8 cellular contexts compared by ENCODE assay signal in the genomic region with DNA sequence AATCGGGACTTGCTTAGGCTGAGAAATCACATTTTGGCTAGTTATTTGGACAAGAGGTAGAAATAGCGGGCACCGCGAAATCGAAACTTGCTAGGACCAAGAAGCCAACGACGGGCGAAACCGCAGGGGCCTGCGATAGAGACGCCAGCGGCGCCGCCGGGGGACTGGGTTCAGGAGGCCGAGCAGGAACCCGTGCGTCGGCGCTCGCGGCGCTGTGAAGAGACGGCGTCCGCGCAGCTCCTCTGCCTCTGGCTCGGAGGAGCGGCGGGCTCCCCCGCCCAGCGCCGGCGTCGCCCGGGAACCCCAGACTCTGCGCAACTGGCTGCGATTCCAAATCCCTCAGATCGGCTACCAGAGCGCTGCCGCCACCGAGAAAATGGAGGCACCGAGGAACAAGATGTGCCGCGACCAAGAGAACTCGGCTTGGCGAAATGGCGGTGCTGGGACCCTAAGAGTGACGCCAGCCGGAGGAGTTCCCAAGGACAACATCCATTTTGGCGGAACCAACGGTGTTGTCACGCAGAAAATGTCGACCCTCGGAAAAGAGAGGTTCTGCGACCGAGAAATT. TPM values are rescaled to one million over a fixed set of nuclear protein-coding genes. Genes with fewer than 3 reads are reported as not detected.
DNase-seq lines count a peak whose midpoint lies in the region; ATAC-seq, FAIRE-seq and TF ChIP-seq lines count a peak whose summit lies in the region.

No MANE protein-coding gene starts in this region.

- in situ Hi-C loops in HepG2 (cut with HindIII; ENCODE audit: extremely low pct_ligation_motif_present, low pct_unique_long_range_greater_than_20kb) = loop anchor here (5.0 kb wide), 1 partner anchor 59 kb away; no protein-coding TSS in a partner anchor

- H3K4me1 Mint-ChIP-seq in activated CD4-positive, alpha-beta T cell treated with anti-CD3 and anti-CD28 coated beads for 36 hours = peaks cover 37% of the 10 kb centered on the region

- no peaks in the 10 kb centered on the region for H3K27me3 Mint-ChIP-seq in activated CD4-positive, alpha-beta T cell treated with anti-CD3 and anti-CD28 coated beads for 36 hours

- H3K9me3 Mint-ChIP-seq in activated CD4-positive, alpha-beta T cell treated with anti-CD3 and anti-CD28 coated beads for 36 hours (ENCODE audit: low read depth) = no peaks in the 10 kb centered on the region

- H3K27ac ChIP-seq in HepG2 (ENCODE audit: extremely low read length, insufficient read depth, low read length) = peak overlapping the region; percentile 98

- ATAC-seq in HG02870 (IDR thresholded peaks at IDR 0.05; ENCODE audit: unreplicated experiment) (peak; percentile 25), HepG2 (peak; percentile 82), HG02981 (IDR thresholded peaks at IDR 0.05; ENCODE audit: unreplicated experiment) (no peak)
- peak; percentile 43 for ATAC-seq in activated CD4-positive, alpha-beta T cell treated with anti-CD3 and anti-CD28 coated beads for 36 hours

- H3K4me1 ChIP-seq in HepG2 (ENCODE audit: insufficient read depth, low read length) = peaks cover 42% of the 10 kb centered on the region

- peaks cover 27% of the 10 kb centered on the region for H3K79me2 ChIP-seq in HepG2 (ENCODE audit: insufficient read depth, low read length)

- no peaks in the 10 kb centered on the region for H3K9me3 ChIP-seq in HepG2 (ENCODE audit: low read length)

- POLR2A ChIA-PET in activated CD4-positive, alpha-beta T cell treated with anti-CD3 and anti-CD28 coated beads for 36 hours (lab: Charles Lee) = interaction anchor here (0.7 to 2.7 kb wide), 7 partner anchors 25 to 418 kb away, joined by 3 to 17 read pairs (median 4); a partner anchor contains a TSS
- POLR2A ChIA-PET in HepG2 (lab: Yijun Ruan, JAX) = interaction anchor here (0.8 to 4.4 kb wide), 11 partner anchors 24 to 1163 kb away, joined by 3 to 49 read pairs (median 6); a partner anchor contains a TSS

- intact Hi-C loops in activated CD4-positive, alpha-beta T cell treated with anti-CD3 and anti-CD28 coated beads for 36 hours (cut with DNase I, micrococcal nuclease) = loop anchor here (1.0 to 5.0 kb wide), 16 partner anchors 26 to 490 kb away; a partner anchor contains a TSS
- intact Hi-C loops in HepG2 (cut with micrococcal nuclease; ENCODE audit: unreplicated experiment) = loop anchor here (1.0 to 2.0 kb wide), 2 partner anchors 38 to 58 kb away; no protein-coding TSS in a partner anchor

- no peaks in the 10 kb centered on the region; a peak in 1 of 5 replicates for H3K27me3 ChIP-seq in HepG2 (ENCODE audit: control insufficient read depth in 1 of 2, insufficient read depth in 2 of 2, low read length in 2 of 2)

- no peak for FAIRE-seq in HepG2 (lab: Jason Lieb, UNC)

- peak overlapping the region; percentile 82 to 92 (median 83) for H3K4me3 ChIP-seq in HepG2 (replicated peaks in 1 of 3; ENCODE audit: insufficient read depth in 1 of 3, low read depth in 2 of 3, low read length in 3 of 3)

- no peak overlapping the region for H2AFZ ChIP-seq in HepG2 (ENCODE audit: low read length)

- peaks cover 1 to 10% of the 10 kb centered on the region in 2 experiments; a peak in 2 of 5 replicates for H3K36me3 ChIP-seq in HepG2 (replicated peaks in 1 of 2; ENCODE audit: control insufficient read depth in 1 of 2, insufficient read depth in 2 of 2, low read length in 2 of 2)

- H3K4me2 ChIP-seq in HepG2 (ENCODE audit: low read depth, low read length) = peak overlapping the region; percentile 98

- TF ChIP-seq POLR2A in GM15510 (IDR thresholded peaks at IDR 0.05; ENCODE audit: borderline replicate concordance, extremely low read depth, insufficient read length) = peak; percentile 55
- peak; percentile 49 to 51; a peak in 3 of 4 replicates for TF ChIP-seq POLR2A in HepG2 (IDR thresholded peaks at IDR 0.05; ENCODE audit: insufficient read depth in 1 of 2, low read depth in 2 of 2, low read length in 2 of 2)

- TSS peak; percentile 63 for BruUV-seq in HepG2 (replicated peaks; lab: Mats Ljungman, UMichigan)

- CTCF ChIA-PET in activated CD4-positive, alpha-beta T cell treated with anti-CD3 and anti-CD28 coated beads for 36 hours (lab: Charles Lee) = interaction anchor here (0.6 to 3.4 kb wide), 8 partner anchors 17 to 158 kb away, joined by 3 to 47 read pairs (median 16); a partner anchor contains a TSS
- CTCF ChIA-PET in HepG2 (lab: Yijun Ruan, JAX; ENCODE audit: low intra/inter-chr PET ratio, low total read pairs) = interaction anchor here (2.0 to 3.8 kb wide), 4 partner anchors 25 to 56 kb away, joined by 8 to 29 read pairs (median 16); a partner anchor contains a TSS

- H3K9ac ChIP-seq in HepG2 (ENCODE audit: insufficient read depth, low read depth, low read length) = peak overlapping the region; percentile 93

- DNase-seq in NCI-H2171 (lab: John Stamatoyannopoulos, UW) = peak; percentile 90
- DNase-seq in activated CD4-positive, alpha-beta T cell treated with anti-CD3 and anti-CD28 coated beads for 36 hours = peak; percentile 82
- DNase-seq in dedifferentiated amniotic fluid mesenchymal stem cell (ENCODE audit: extremely low spot score) = peak; percentile 26
- DNase-seq in HepG2 (ENCODE audit: low spot score) = peak; percentile 55
- DNase-seq in stimulated activated CD4-positive, alpha-beta T cell treated with anti-CD3 and anti-CD28 coated beads, Interleukin-2, amount 100 ng/mL, for 48 hours = peak; percentile 54

- no peak; the same call in 1 of the 2 replicates for TF ChIP-seq CTCF in HepG2 (CRISPR knock-in tag; IDR thresholded peaks at IDR 0.05)

- TF ChIP-seq EP300 in HepG2 (IDR thresholded peaks at IDR 0.05; ENCODE audit: low read depth in 2 of 2, low read length in 2 of 2) = no peak
- 0 out of 2 replicates have a peak, but pooled peaks have one; percentile 6 for TF ChIP-seq EP300 in HepG2 (CRISPR knock-in tag; IDR thresholded peaks at IDR 0.05; ENCODE audit: borderline replicate concordance)

- H3K27ac Mint-ChIP-seq in activated CD4-positive, alpha-beta T cell treated with anti-CD3 and anti-CD28 coated beads for 36 hours = peak overlapping the region; percentile 99

- H4K20me1 ChIP-seq in HepG2 (ENCODE audit: insufficient read depth, low read length) = no peaks in the 10 kb centered on the region

- no peak for TF ChIP-seq RAD21 in HepG2 (CRISPR knock-in tag; IDR thresholded peaks at IDR 0.05)

- peak overlapping the region; percentile 97 for H3K4me3 Mint-ChIP-seq in activated CD4-positive, alpha-beta T cell treated with anti-CD3 and anti-CD28 coated beads for 36 hours

- 0% methylated on average over 17 of the region's 57 CpGs for WGBS in HepG2 (ENCODE audit: low lambda C conversion rate)

- H3K36me3 Mint-ChIP-seq in activated CD4-positive, alpha-beta T cell treated with anti-CD3 and anti-CD28 coated beads for 36 hours (ENCODE audit: low read depth) = peaks cover 17% of the 10 kb centered on the region

RNA-seq across cellular contexts. Expression of a gene that starts 26.2 kb away (rescaled TPM):
- total RNA-seq in activated CD4-positive, alpha-beta T cell treated with anti-CD3 and anti-CD28 coated beads for 36 hours = 1 to 10 TPM; 3.2 to 4.6 TPM
- total RNA-seq in HepG2 (2016; rRNA removed; fragmentation: Illumina TruSeq; extraction: Trizol) = 0.76 and 0.95 TPM in 2 replicates
- 0.40 and 0.53 TPM in 2 replicates for total RNA-seq in HepG2 (2016; cell fraction: cytosol; rRNA removed; fragmentation: Illumina TruSeq; extraction: Trizol; ENCODE audit: low read depth)
- 0.58 and 0.74 TPM in 2 replicates for total RNA-seq in HepG2 (2016; cell fraction: insoluble cytoplasmic fraction; rRNA removed; fragmentation: Illumina TruSeq; extraction: Trizol)
- 0.65 TPM in 2 replicates for total RNA-seq in HepG2 (2016; cell fraction: membrane; rRNA removed; fragmentation: Illumina TruSeq; extraction: Trizol)
- 1.5 and 1.8 TPM in 2 replicates for total RNA-seq in HepG2 (2016; cell fraction: nucleus; rRNA removed; fragmentation: Illumina TruSeq; extraction: Trizol)
- 1.3 TPM in 2 replicates for polyA plus RNA-seq in HepG2 (2011; rRNA removed)
- 0.90 and 1.1 TPM in 2 replicates for polyA plus RNA-seq in HepG2 (2011; cell fraction: cytosol; rRNA removed)
- polyA plus RNA-seq in HepG2 (2011; cell fraction: nucleus; rRNA removed) = 2.6 and 2.7 TPM in 2 replicates
- 0.52 and 0.67 TPM in 2 replicates for polyA plus RNA-seq in HepG2 (2012)
- polyA plus RNA-seq in HepG2 (2016; cell fraction: cytosol; fragmentation: Illumina TruSeq; extraction: Trizol; ENCODE audit: low read depth) = 0.37 and 0.41 TPM in 2 replicates
- 0.28 and 0.72 TPM in 2 replicates for polyA plus RNA-seq in HepG2 (2016; cell fraction: insoluble cytoplasmic fraction; fragmentation: Illumina TruSeq; extraction: Trizol; ENCODE audit: low read depth)
- polyA plus RNA-seq in HepG2 (2016; cell fraction: membrane; fragmentation: Illumina TruSeq; extraction: Trizol; ENCODE audit: low read depth) = 0.34 and 0.62 TPM in 2 replicates
- 1.2 and 1.5 TPM in 2 replicates for polyA plus RNA-seq in HepG2 (2016; cell fraction: nucleus; fragmentation: Illumina TruSeq; extraction: Trizol; ENCODE audit: insufficient read depth, low read depth)
- polyA minus RNA-seq in HepG2 (2011; rRNA and poly(A)+ RNA removed; ENCODE audit: low replicate concordance) = 1.5 and 11.0 TPM in 2 replicates
- polyA minus RNA-seq in HepG2 (2011; cell fraction: cytosol; rRNA and poly(A)+ RNA removed) = 0.49 TPM in 1 of 2 replicates, not detected in the other
- polyA minus RNA-seq in HepG2 (2011; cell fraction: nucleus; rRNA and poly(A)+ RNA removed) = 3.9 and 4.5 TPM in 2 replicates

RNA-seq across cellular contexts. Expression of a gene that starts 54.4 kb away (rescaled TPM):
- total RNA-seq in activated CD4-positive, alpha-beta T cell treated with anti-CD3 and anti-CD28 coated beads for 36 hours = 10 to 100 TPM; 30.9 to 33.4 TPM
- total RNA-seq in HepG2 (2016; rRNA removed; fragmentation: Illumina TruSeq; extraction: Trizol) = 30.4 and 33.3 TPM in 2 replicates
- 20.6 and 21.5 TPM in 2 replicates for total RNA-seq in HepG2 (2016; cell fraction: cytosol; rRNA removed; fragmentation: Illumina TruSeq; extraction: Trizol; ENCODE audit: low read depth)
- 31.8 and 34.8 TPM in 2 replicates for total RNA-seq in HepG2 (2016; cell fraction: insoluble cytoplasmic fraction; rRNA removed; fragmentation: Illumina TruSeq; extraction: Trizol)
- 24.7 and 24.8 TPM in 2 replicates for total RNA-seq in HepG2 (2016; cell fraction: membrane; rRNA removed; fragmentation: Illumina TruSeq; extraction: Trizol)
- total RNA-seq in HepG2 (2016; cell fraction: nucleus; rRNA removed; fragmentation: Illumina TruSeq; extraction: Trizol) = 35.3 and 43.2 TPM in 2 replicates
- 17.5 and 20.6 TPM in 2 replicates for polyA plus RNA-seq in HepG2 (2011; rRNA removed)
- 9.6 and 12.2 TPM in 2 replicates for polyA plus RNA-seq in HepG2 (2011; cell fraction: cytosol; rRNA removed)
- 23.3 and 27.2 TPM in 2 replicates for polyA plus RNA-seq in HepG2 (2011; cell fraction: nucleus; rRNA removed)
- polyA plus RNA-seq in HepG2 (2012) = 15.7 and 18.4 TPM in 2 replicates
- 5.8 and 7.5 TPM in 2 replicates for polyA plus RNA-seq in HepG2 (2016; cell fraction: cytosol; fragmentation: Illumina TruSeq; extraction: Trizol; ENCODE audit: low read depth)
- 41.5 and 42.5 TPM in 2 replicates for polyA plus RNA-seq in HepG2 (2016; cell fraction: insoluble cytoplasmic fraction; fragmentation: Illumina TruSeq; extraction: Trizol; ENCODE audit: low read depth)
- 14.9 and 15.7 TPM in 2 replicates for polyA plus RNA-seq in HepG2 (2016; cell fraction: membrane; fragmentation: Illumina TruSeq; extraction: Trizol; ENCODE audit: low read depth)
- 48.4 and 55.5 TPM in 2 replicates for polyA plus RNA-seq in HepG2 (2016; cell fraction: nucleus; fragmentation: Illumina TruSeq; extraction: Trizol; ENCODE audit: insufficient read depth, low read depth)
- 16.7 and 49.5 TPM in 2 replicates for polyA minus RNA-seq in HepG2 (2011; rRNA and poly(A)+ RNA removed; ENCODE audit: low replicate concordance)
- 13.2 and 14.4 TPM in 2 replicates for polyA minus RNA-seq in HepG2 (2011; cell fraction: cytosol; rRNA and poly(A)+ RNA removed)
- polyA minus RNA-seq in HepG2 (2011; cell fraction: nucleus; rRNA and poly(A)+ RNA removed) = 62.0 and 70.7 TPM in 2 replicates

Comparison
In these comparisons a context has a peak if more than half of its experiments do, and no peak if none do; other contexts are left out.
1. DNase-seq: peak in every context shown above with its lines; median percentile 90 in NCI-H2171; 82 in activated CD4-positive, alpha-beta T cell treated with anti-CD3 and anti-CD28 coated beads for 36 hours; 55 in HepG2; 54 in stimulated activated CD4-positive, alpha-beta T cell treated with anti-CD3 and anti-CD28 coated beads, Interleukin-2, amount 100 ng/mL, for 48 hours; 26 in dedifferentiated amniotic fluid mesenchymal stem cell.